Comparison of ENCODE assay signal across 9 cellular contexts in the genomic region with DNA sequence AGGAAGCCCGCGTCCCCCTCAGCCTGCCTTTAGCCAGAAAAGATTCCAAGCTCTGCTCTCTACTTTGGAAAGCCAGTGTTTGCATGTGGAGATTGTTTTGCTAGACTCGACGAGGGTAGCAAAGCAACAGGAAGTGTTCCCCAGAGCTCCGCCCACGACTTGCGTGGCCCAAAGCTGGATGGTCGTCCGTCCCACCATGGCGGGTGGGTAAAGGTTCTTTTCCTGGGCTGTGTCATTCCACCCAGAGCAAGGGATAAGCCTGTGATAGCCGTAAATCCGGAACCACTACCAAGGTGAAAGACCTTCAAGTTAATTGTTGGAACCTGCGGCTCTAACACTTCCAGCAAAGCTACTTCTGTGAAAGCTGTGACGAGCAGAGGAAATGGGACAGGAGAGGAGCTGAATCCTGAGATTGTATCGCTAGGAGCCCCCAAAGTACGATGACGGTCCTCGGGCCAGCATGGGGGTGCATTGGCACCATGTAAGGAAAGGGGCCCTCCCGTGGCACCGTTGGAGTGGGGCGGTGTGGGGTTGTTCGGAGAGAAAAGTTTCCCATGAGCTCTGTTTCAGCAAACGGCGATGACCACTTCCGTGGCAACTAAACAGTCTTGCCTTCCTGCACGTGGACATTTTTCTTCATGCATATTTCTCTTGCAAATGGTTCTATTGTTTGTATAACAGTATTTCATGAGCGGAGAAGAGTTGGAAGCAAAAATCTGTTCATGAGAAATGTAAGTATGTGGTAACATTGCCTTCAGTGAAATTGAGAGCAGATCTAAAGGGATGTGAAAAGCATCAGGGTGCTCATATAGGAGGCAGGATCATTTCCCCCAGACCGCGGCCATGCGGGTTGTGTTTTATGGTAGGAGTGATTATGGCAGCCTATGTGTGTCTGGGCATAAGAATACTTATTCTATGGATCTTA. TPM values are rescaled to one million over a fixed set of nuclear protein-coding genes. Genes with fewer than 3 reads are reported as not detected.
DNase-seq lines count a peak whose midpoint lies in the region; ATAC-seq and TF ChIP-seq lines count a peak whose summit lies in the region.
"Had no signal": no experiment of that assay in that cellular context is flagged by ENCODE, and none has a peak within 500 bp of the region (broad histone marks: within the 10 kb centered on the region; RNA-seq: fewer than 3 reads in every experiment).

No MANE protein-coding gene starts in this region.

- peaks cover 2% of the 10 kb centered on the region for H3K4me1 Mint-ChIP-seq in endodermal cell

- 82 to 89% methylated on average over 25 to 30 of the region's 30 CpGs for WGBS in endodermal cell (ENCODE audit: insufficient coverage in 1 of 2, insufficient read length in 1 of 2), 2 experiments

- ATAC-seq in GM18511 (IDR thresholded peaks at IDR 0.05; ENCODE audit: unreplicated experiment) (peak; percentile 10), SK-N-SH treated with all-trans-retinoic acid at 6 μM for 48 hours (no peak), HG02798 (IDR thresholded peaks at IDR 0.05; ENCODE audit: poor library complexity, unreplicated experiment) (no peak)

- no peak overlapping the region for H3K4me3 ChIP-seq in endodermal cell (ENCODE audit: low read length)

- no peak overlapping the region for H3K27ac Mint-ChIP-seq in endodermal cell

- H3K9me3 ChIP-seq in endodermal cell (ENCODE audit: control insufficient read depth, low read length), result no peaks in the 10 kb centered on the region
- H3K9me3 ChIP-seq: adrenal gland had no signal

- no peaks in the 10 kb centered on the region for H3K27me3 ChIP-seq in endodermal cell (ENCODE audit: control insufficient read depth, insufficient read depth, low read length, poor library complexity, severe bottlenecking)
- H3K27me3 ChIP-seq: adrenal gland had no signal

- H3K9me3 Mint-ChIP-seq in endodermal cell, result no peaks in the 10 kb centered on the region

- peaks cover under 1% of the 10 kb centered on the region for H3K4me1 ChIP-seq in endodermal cell (ENCODE audit: control insufficient read depth, insufficient read depth, low read length)
- H3K4me1 ChIP-seq: adrenal gland had no signal

- DNase-seq in OCI-M1 (lab: John Stamatoyannopoulos, UW) (peak; percentile 27), endodermal cell (no peak), middle frontal gyrus (ENCODE audit: extremely low spot score, low spot score) (no peak), RPMI8226 (no peak)
- peak; percentile 13 to 33 (median 28) for DNase-seq in stimulated activated CD4-positive, alpha-beta T cell treated with anti-CD3 and anti-CD28 coated beads, Interleukin-12 subunit alpha, Interleukin-12 subunit beta, amount 100 ng/mL, for 48 hours (ENCODE audit: low read depth in 2 of 3, low spot score in 1 of 3)

- peaks cover 5% of the 10 kb centered on the region for H3K27me3 Mint-ChIP-seq in endodermal cell (ENCODE audit: insufficient read depth)

- no peak overlapping the region for H3K27ac ChIP-seq in endodermal cell (ENCODE audit: low read depth, low read length)

- H3K9ac ChIP-seq in endodermal cell (ENCODE audit: extremely low read depth, low read length, poor library complexity, severe bottlenecking), result no peak overlapping the region

- H3K36me3 ChIP-seq in endodermal cell (ENCODE audit: control insufficient read depth, insufficient read depth, low read length), result no peaks in the 10 kb centered on the region
- H3K36me3 ChIP-seq: adrenal gland had no signal

- no peak for TF ChIP-seq CTCF in endodermal cell (conservative IDR thresholded peaks at IDR 0.05)

- H3K36me3 Mint-ChIP-seq in endodermal cell (ENCODE audit: low read depth), result no peaks in the 10 kb centered on the region

- H3K4me3 Mint-ChIP-seq in endodermal cell, result peak overlapping the region; percentile 50

TF ChIP-seq in SK-N-SH treated with all-trans-retinoic acid at 6 μM for 48 hours, 23 proteins besides CTCF, POLR2A, EP300 and RAD21:
- TF ChIP-seq RARB (CRISPR knock-in tag; IDR thresholded peaks at IDR 0.05) (no peak), ESRRG (CRISPR knock-in tag; IDR thresholded peaks at IDR 0.05) (no peak), OSR1 (CRISPR knock-in tag; IDR thresholded peaks at IDR 0.05) (no peak), TCF4 (CRISPR knock-in tag; IDR thresholded peaks at IDR 0.05; ENCODE audit: borderline replicate concordance) (no peak), GLIS3 (CRISPR knock-in tag; IDR thresholded peaks at IDR 0.05) (no peak), TOX (CRISPR knock-in tag; IDR thresholded peaks at IDR 0.05; ENCODE audit: borderline replicate concordance) (no peak)
- TF ChIP-seq, protein P1, sequence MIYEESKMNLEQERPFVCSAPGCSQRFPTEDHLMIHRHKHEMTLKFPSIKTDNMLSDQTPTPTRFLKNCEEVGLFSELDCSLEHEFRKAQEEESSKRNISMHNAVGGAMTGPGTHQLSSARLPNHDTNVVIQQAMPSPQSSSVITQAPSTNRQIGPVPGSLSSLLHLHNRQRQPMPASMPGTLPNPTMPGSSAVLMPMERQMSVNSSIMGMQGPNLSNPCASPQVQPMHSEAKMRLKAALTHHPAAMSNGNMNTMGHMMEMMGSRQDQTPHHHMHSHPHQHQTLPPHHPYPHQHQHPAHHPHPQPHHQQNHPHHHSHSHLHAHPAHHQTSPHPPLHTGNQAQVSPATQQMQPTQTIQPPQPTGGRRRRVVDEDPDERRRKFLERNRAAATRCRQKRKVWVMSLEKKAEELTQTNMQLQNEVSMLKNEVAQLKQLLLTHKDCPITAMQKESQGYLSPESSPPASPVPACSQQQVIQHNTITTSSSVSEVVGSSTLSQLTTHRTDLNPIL (CRISPR knock-in tag; IDR thresholded peaks at IDR 0.05; ENCODE audit: low read depth), result no peak
- TF ChIP-seq, protein P2, sequence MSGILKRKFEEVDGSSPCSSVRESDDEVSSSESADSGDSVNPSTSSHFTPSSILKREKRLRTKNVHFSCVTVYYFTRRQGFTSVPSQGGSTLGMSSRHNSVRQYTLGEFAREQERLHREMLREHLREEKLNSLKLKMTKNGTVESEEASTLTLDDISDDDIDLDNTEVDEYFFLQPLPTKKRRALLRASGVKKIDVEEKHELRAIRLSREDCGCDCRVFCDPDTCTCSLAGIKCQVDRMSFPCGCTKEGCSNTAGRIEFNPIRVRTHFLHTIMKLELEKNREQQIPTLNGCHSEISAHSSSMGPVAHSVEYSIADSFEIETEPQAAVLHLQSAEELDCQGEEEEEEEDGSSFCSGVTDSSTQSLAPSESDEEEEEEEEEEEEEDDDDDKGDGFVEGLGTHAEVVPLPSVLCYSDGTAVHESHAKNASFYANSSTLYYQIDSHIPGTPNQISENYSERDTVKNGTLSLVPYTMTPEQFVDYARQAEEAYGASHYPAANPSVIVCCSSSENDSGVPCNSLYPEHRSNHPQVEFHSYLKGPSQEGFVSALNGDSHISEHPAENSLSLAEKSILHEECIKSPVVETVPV (CRISPR knock-in tag; IDR thresholded peaks at IDR 0.05), result no peak

RNA-seq across cellular contexts. Expression of a gene that starts 8.3 kb away (rescaled TPM):
- total RNA-seq in endodermal cell, result 10 to 100 TPM in 1 of 2 donors, 1 to 10 TPM in 1; 1.6 to 11.4 TPM
- polyA plus RNA-seq in endodermal cell (2013, experiment 1 of 2), result 0.50 TPM
- polyA plus RNA-seq in endodermal cell (2013, experiment 2 of 2), result 0.33 TPM

RNA-seq across cellular contexts. Expression of a gene that starts 53.6 kb away (rescaled TPM):
- 1 to 10 TPM; 2.1 to 3.1 TPM for total RNA-seq in endodermal cell
- 0.32 TPM for polyA plus RNA-seq in endodermal cell (2013, experiment 1 of 2)
- 0.46 TPM for polyA plus RNA-seq in endodermal cell (2013, experiment 2 of 2)

RNA-seq across cellular contexts. Expression of a gene that starts 55.9 kb away (rescaled TPM):
- total RNA-seq in endodermal cell, result under 1 TPM; 0.42 to 0.84 TPM
- polyA plus RNA-seq in endodermal cell (2013, experiment 1 of 2), result 1.1 TPM
- polyA plus RNA-seq in endodermal cell (2013, experiment 2 of 2), result 0.79 TPM

Comparison
In these comparisons a context has a peak if more than half of its experiments do, and no peak if none do; other contexts are left out.
1. DNase-seq: peak in OCI-M1 (single experiment) and stimulated activated CD4-positive, alpha-beta T cell treated with anti-CD3 and anti-CD28 coated beads, Interleukin-12 subunit alpha, Interleukin-12 subunit beta, amount 100 ng/mL, for 48 hours (3 of 3); none in endodermal cell (single experiment), middle frontal gyrus (single experiment) and RPMI8226 (single experiment).